Comparison of ENCODE assay signal across 13 cellular contexts in genomic region chr4:39048291-39048690, GRCh38. TPM values are rescaled to one million over a fixed set of nuclear protein-coding genes. Genes with fewer than 3 reads are reported as not detected.
A peak's percentile ranks its signal among the peaks of the same experiment; 100 is the strongest.
DNase-seq lines count a peak whose midpoint lies in the region; ATAC-seq lines count a peak whose summit lies in the region.
"Had no signal": no experiment of that assay in that cellular context is flagged by ENCODE, and none has a peak within 500 bp of the region (broad histone marks: within the 10 kb centered on the region; RNA-seq: fewer than 3 reads in every experiment).

No MANE protein-coding gene starts in this region.

- H3K27me3 Mint-ChIP-seq in activated naive CD4-positive, alpha-beta T cell treated with anti-CD3 and anti-CD28 coated beads, Interleukin-2, amount 10 ng/mL, durations not matched to agents 7 days and 5 days, result no peaks in the 10 kb centered on the region
- no peaks in the 10 kb centered on the region for H3K27me3 Mint-ChIP-seq in T-helper 1 cell treated with Interleukin-12 subunit alpha and Interleukin-12 subunit beta and Interleukin-4 antibody, amounts not matched to agents 30 μg/mL and 1 μg/mL, for 36 hours (ENCODE audit: low read depth)
- H3K27me3 Mint-ChIP-seq in stimulated activated memory B cell treated with anti-CD40 and anti-IgM and Interleukin-4, amounts not matched to agents 10 μg/mL and 1 μg/mL and 100 μg/mL, for 72 hours, result no peaks in the 10 kb centered on the region

- no peak for ATAC-seq in stimulated activated memory B cell treated with anti-CD40 and anti-IgM and Interleukin-4, amounts not matched to agents 10 μg/mL and 1 μg/mL and 100 μg/mL, for 72 hours
- no peak for ATAC-seq in HG03159 (IDR thresholded peaks at IDR 0.05; ENCODE audit: unreplicated experiment)
- ATAC-seq: body of pancreas had no signal

- H3K4me3 Mint-ChIP-seq in activated naive CD4-positive, alpha-beta T cell treated with anti-CD3 and anti-CD28 coated beads, Interleukin-2, amount 10 ng/mL, durations not matched to agents 7 days and 5 days, result peak overlapping the region; percentile 16
- peak overlapping the region; percentile 96 for H3K4me3 Mint-ChIP-seq in T-helper 1 cell treated with Interleukin-12 subunit alpha and Interleukin-12 subunit beta and Interleukin-4 antibody, amounts not matched to agents 30 μg/mL and 1 μg/mL, for 36 hours
- no peak overlapping the region for H3K4me3 Mint-ChIP-seq in stimulated activated memory B cell treated with anti-CD40 and anti-IgM and Interleukin-4, amounts not matched to agents 10 μg/mL and 1 μg/mL and 100 μg/mL, for 72 hours

- CTCF ChIA-PET in activated naive CD4-positive, alpha-beta T cell treated with anti-CD3 and anti-CD28 coated beads, Interleukin-2, amount 10 ng/mL, durations not matched to agents 7 days and 5 days (lab: Charles Lee), result interaction anchor here (0.6 to 1.3 kb wide), 2 partner anchors 77 to 87 kb away, joined by 3 to 4 read pairs; no protein-coding TSS in a partner anchor

- peak; percentile 23 for DNase-seq in activated naive CD4-positive, alpha-beta T cell treated with anti-CD3 and anti-CD28 coated beads, Interleukin-2, amount 10 ng/mL, durations not matched to agents 7 days and 5 days
- no peak for DNase-seq in activated naive CD4-positive, alpha-beta T cell treated with Interleukin-2 at 50 U/mL for 16 hours
- DNase-seq in dermis blood vessel endothelial cell, result peak; percentile 62
- no peak for DNase-seq in NCI-H2196 treated with DMSO at 0.1 percent for 48 hours (lab: John Stamatoyannopoulos, UW; ENCODE audit: unreplicated experiment)
- no peak for DNase-seq in NCI-H510A treated with DMSO at 0.1 percent for 48 hours (lab: John Stamatoyannopoulos, UW)
- DNase-seq: body of pancreas, hippocampal formation, mammary epithelial cell, NCI-H2107, posterior cingulate gyrus had no signal

- peaks cover 24% of the 10 kb centered on the region for H3K36me3 Mint-ChIP-seq in activated naive CD4-positive, alpha-beta T cell treated with anti-CD3 and anti-CD28 coated beads, Interleukin-2, amount 10 ng/mL, durations not matched to agents 7 days and 5 days
- peaks cover 25% of the 10 kb centered on the region for H3K36me3 Mint-ChIP-seq in T-helper 1 cell treated with Interleukin-12 subunit alpha and Interleukin-12 subunit beta and Interleukin-4 antibody, amounts not matched to agents 30 μg/mL and 1 μg/mL, for 36 hours (ENCODE audit: low read depth)
- no peaks in the 10 kb centered on the region for H3K36me3 Mint-ChIP-seq in stimulated activated memory B cell treated with anti-CD40 and anti-IgM and Interleukin-4, amounts not matched to agents 10 μg/mL and 1 μg/mL and 100 μg/mL, for 72 hours

- H3K9me3 Mint-ChIP-seq in activated naive CD4-positive, alpha-beta T cell treated with anti-CD3 and anti-CD28 coated beads, Interleukin-2, amount 10 ng/mL, durations not matched to agents 7 days and 5 days, result no peaks in the 10 kb centered on the region
- H3K9me3 Mint-ChIP-seq in T-helper 1 cell treated with Interleukin-12 subunit alpha and Interleukin-12 subunit beta and Interleukin-4 antibody, amounts not matched to agents 30 μg/mL and 1 μg/mL, for 36 hours, result no peaks in the 10 kb centered on the region
- no peaks in the 10 kb centered on the region for H3K9me3 Mint-ChIP-seq in stimulated activated memory B cell treated with anti-CD40 and anti-IgM and Interleukin-4, amounts not matched to agents 10 μg/mL and 1 μg/mL and 100 μg/mL, for 72 hours

- H3K27ac Mint-ChIP-seq in activated naive CD4-positive, alpha-beta T cell treated with anti-CD3 and anti-CD28 coated beads, Interleukin-2, amount 10 ng/mL, durations not matched to agents 7 days and 5 days, result peak overlapping the region; percentile 78
- peak overlapping the region; percentile 64 for H3K27ac Mint-ChIP-seq in T-helper 1 cell treated with Interleukin-12 subunit alpha and Interleukin-12 subunit beta and Interleukin-4 antibody, amounts not matched to agents 30 μg/mL and 1 μg/mL, for 36 hours
- H3K27ac Mint-ChIP-seq in stimulated activated memory B cell treated with anti-CD40 and anti-IgM and Interleukin-4, amounts not matched to agents 10 μg/mL and 1 μg/mL and 100 μg/mL, for 72 hours, result peak overlapping the region; percentile 12

- H3K4me1 Mint-ChIP-seq in activated naive CD4-positive, alpha-beta T cell treated with anti-CD3 and anti-CD28 coated beads, Interleukin-2, amount 10 ng/mL, durations not matched to agents 7 days and 5 days, result peaks cover 68% of the 10 kb centered on the region
- H3K4me1 Mint-ChIP-seq in T-helper 1 cell treated with Interleukin-12 subunit alpha and Interleukin-12 subunit beta and Interleukin-4 antibody, amounts not matched to agents 30 μg/mL and 1 μg/mL, for 36 hours (ENCODE audit: low read depth), result peaks cover 56% of the 10 kb centered on the region
- peaks cover 69% of the 10 kb centered on the region for H3K4me1 Mint-ChIP-seq in stimulated activated memory B cell treated with anti-CD40 and anti-IgM and Interleukin-4, amounts not matched to agents 10 μg/mL and 1 μg/mL and 100 μg/mL, for 72 hours

RNA-seq across cellular contexts. Expression of gene KLHL5, which starts 13.7 kb away (rescaled TPM):
- 119 and 131 TPM in 2 replicates for total RNA-seq in dermis blood vessel endothelial cell

RNA-seq across cellular contexts. Expression of gene TMEM156, which starts 16.1 kb away (rescaled TPM):
- total RNA-seq in dermis blood vessel endothelial cell, result 0.34 and 0.74 TPM in 2 replicates

Comparison
In these comparisons a context has a peak if more than half of its experiments do, and no peak if none do; other contexts are left out.
1. DNase-seq: peak in activated naive CD4-positive, alpha-beta T cell treated with anti-CD3 and anti-CD28 coated beads, Interleukin-2, amount 10 ng/mL, durations not matched to agents 7 days and 5 days (single experiment) and dermis blood vessel endothelial cell (single experiment); none in activated naive CD4-positive, alpha-beta T cell treated with Interleukin-2 at 50 U/mL for 16 hours (single experiment), NCI-H2196 treated with DMSO at 0.1 percent for 48 hours (single experiment) and NCI-H510A treated with DMSO at 0.1 percent for 48 hours (single experiment).
2. H3K27ac Mint-ChIP-seq: peak in every context shown above with its lines; median percentile 78 in activated naive CD4-positive, alpha-beta T cell treated with anti-CD3 and anti-CD28 coated beads, Interleukin-2, amount 10 ng/mL, durations not matched to agents 7 days and 5 days; 64 in T-helper 1 cell treated with Interleukin-12 subunit alpha and Interleukin-12 subunit beta and Interleukin-4 antibody, amounts not matched to agents 30 μg/mL and 1 μg/mL, for 36 hours; 12 in stimulated activated memory B cell treated with anti-CD40 and anti-IgM and Interleukin-4, amounts not matched to agents 10 μg/mL and 1 μg/mL and 100 μg/mL, for 72 hours.